Comparison of ENCODE assay signal across 10 cellular contexts in genomic region chr12:3962661-3963483, GRCh38.
DNase-seq lines count a peak whose midpoint lies in the region; ATAC-seq and TF ChIP-seq lines count a peak whose summit lies in the region.
"Had no signal": no experiment of that assay in that cellular context is flagged by ENCODE, and none has a peak within 500 bp of the region (broad histone marks: within the 10 kb centered on the region; RNA-seq: fewer than 3 reads in every experiment).

No MANE protein-coding gene starts in this region.

- H2BK15ac ChIP-seq in mesenchymal stem cell (ENCODE audit: low read depth, poor library complexity, severe bottlenecking): no peak overlapping the region

- no peaks in the 10 kb centered on the region for H3K9me3 Mint-ChIP-seq in stimulated activated effector memory CD8-positive, alpha-beta T cell treated with anti-CD3 and anti-CD28 coated beads, Interleukin-12 subunit alpha, Interleukin-12 subunit beta, amount 100 ng/mL, for 72 hours
- no peaks in the 10 kb centered on the region for H3K9me3 Mint-ChIP-seq in endothelial cell (ENCODE audit: unreplicated experiment)

- H2BK120ac ChIP-seq in mesenchymal stem cell (ENCODE audit: low read depth, low read length): no peak overlapping the region

- no peak overlapping the region for H3K23ac ChIP-seq in mesenchymal stem cell (ENCODE audit: low read length in 2 of 2)

- H3K4ac ChIP-seq in mesenchymal stem cell (ENCODE audit: low read depth in 1 of 2, low read length in 2 of 2): no peak overlapping the region

- 87% methylated on average over 7 of the region's 8 CpGs for WGBS in mesenchymal stem cell

- no peak overlapping the region for H4K8ac ChIP-seq in mesenchymal stem cell (ENCODE audit: low read length)

- H3K36me3 Mint-ChIP-seq in stimulated activated effector memory CD8-positive, alpha-beta T cell treated with anti-CD3 and anti-CD28 coated beads, Interleukin-12 subunit alpha, Interleukin-12 subunit beta, amount 100 ng/mL, for 72 hours: peaks cover 5% of the 10 kb centered on the region
- H3K36me3 Mint-ChIP-seq in endothelial cell (ENCODE audit: low read depth, unreplicated experiment): no peaks in the 10 kb centered on the region

- H3K79me1 ChIP-seq in mesenchymal stem cell (replicated peaks; ENCODE audit: low read length, poor library complexity, severe bottlenecking): no peaks in the 10 kb centered on the region

- peak overlapping the region; percentile 38 for H3K27ac Mint-ChIP-seq in stimulated activated effector memory CD8-positive, alpha-beta T cell treated with anti-CD3 and anti-CD28 coated beads, Interleukin-12 subunit alpha, Interleukin-12 subunit beta, amount 100 ng/mL, for 72 hours
- H3K27ac Mint-ChIP-seq in endothelial cell (ENCODE audit: unreplicated experiment): no peak overlapping the region

- H3K14ac ChIP-seq in mesenchymal stem cell (ENCODE audit: low read length in 2 of 2): no peak overlapping the region

- no peaks in the 10 kb centered on the region for H3K9me3 ChIP-seq in mesenchymal stem cell (ENCODE audit: control insufficient read depth, low read length)
- H3K9me3 ChIP-seq: gastrocnemius medialis, sigmoid colon had no signal

- H4K91ac ChIP-seq in mesenchymal stem cell (ENCODE audit: low read length): no peak overlapping the region

- H3K4me1 Mint-ChIP-seq in stimulated activated effector memory CD8-positive, alpha-beta T cell treated with anti-CD3 and anti-CD28 coated beads, Interleukin-12 subunit alpha, Interleukin-12 subunit beta, amount 100 ng/mL, for 72 hours: no peaks in the 10 kb centered on the region
- H3K4me1 Mint-ChIP-seq in endothelial cell (ENCODE audit: unreplicated experiment): peaks cover 7% of the 10 kb centered on the region

- peaks cover 0 to 9% of the 10 kb centered on the region in 2 experiments for H3K27me3 ChIP-seq in mesenchymal stem cell (ENCODE audit: control insufficient read depth in 1 of 2, insufficient read depth in 1 of 2, low read length in 2 of 2)
- H3K27me3 ChIP-seq: gastrocnemius medialis, sigmoid colon had no signal

- DNase-seq in RPMI8226 (peak; percentile 39), activated T-cell treated with anti-CD3 and anti-CD28 coated beads for 4 hours (peak; percentile 45), iPS-NIHi7 (ENCODE audit: extremely low spot score) (peak; percentile 37), mesenchymal stem cell (no peak), hepatic stellate cell (ENCODE audit: low spot score) (no peak), endothelial cell (ENCODE audit: low spot score) (no peak)
- DNase-seq in stimulated activated effector memory CD8-positive, alpha-beta T cell treated with anti-CD3 and anti-CD28 coated beads, Interleukin-12 subunit alpha, Interleukin-12 subunit beta, amount 100 ng/mL, for 72 hours (ENCODE audit: low spot score in 2 of 2): no peak
- DNase-seq: sigmoid colon had no signal

- H3K4me1 ChIP-seq in mesenchymal stem cell (ENCODE audit: control insufficient read depth, insufficient read depth, low read depth, low read length): no peaks in the 10 kb centered on the region
- H3K4me1 ChIP-seq: gastrocnemius medialis, sigmoid colon had no signal

- H3K4me3 ChIP-seq in mesenchymal stem cell (ENCODE audit: insufficient read depth in 1 of 2, low read depth in 1 of 2, low read length in 2 of 2): no peak overlapping the region
- H3K4me3 ChIP-seq: gastrocnemius medialis, sigmoid colon had no signal

- no peak overlapping the region for H2BK5ac ChIP-seq in mesenchymal stem cell (ENCODE audit: low read depth, low read length, poor library complexity, severe bottlenecking)

- no peak overlapping the region for H2AFZ ChIP-seq in mesenchymal stem cell (ENCODE audit: low read depth, low read length)

- H3K18ac ChIP-seq in mesenchymal stem cell (ENCODE audit: low read depth in 1 of 2, low read length in 2 of 2): no peak overlapping the region

- no peak overlapping the region for H3K27ac ChIP-seq in mesenchymal stem cell (ENCODE audit: low read length, poor library complexity, severe bottlenecking)
- H3K27ac ChIP-seq: gastrocnemius medialis, sigmoid colon had no signal

- H3K9ac ChIP-seq in mesenchymal stem cell (ENCODE audit: low read length): no peak overlapping the region

- no peak overlapping the region for H3K4me3 Mint-ChIP-seq in stimulated activated effector memory CD8-positive, alpha-beta T cell treated with anti-CD3 and anti-CD28 coated beads, Interleukin-12 subunit alpha, Interleukin-12 subunit beta, amount 100 ng/mL, for 72 hours
- no peak overlapping the region for H3K4me3 Mint-ChIP-seq in endothelial cell (ENCODE audit: unreplicated experiment)

- ATAC-seq in stimulated activated effector memory CD8-positive, alpha-beta T cell treated with anti-CD3 and anti-CD28 coated beads, Interleukin-12 subunit alpha, Interleukin-12 subunit beta, amount 100 ng/mL, for 72 hours: peak; percentile 87
- ATAC-seq in HG02759 (IDR thresholded peaks at IDR 0.05; ENCODE audit: unreplicated experiment): no peak
- ATAC-seq: gastrocnemius medialis had no signal

- H3K36me3 ChIP-seq in mesenchymal stem cell (ENCODE audit: control insufficient read depth in 1 of 2, insufficient read depth in 2 of 2, low read depth in 1 of 2, low read length in 2 of 2): no peaks in the 10 kb centered on the region
- H3K36me3 ChIP-seq: gastrocnemius medialis, sigmoid colon had no signal

- no peak overlapping the region for H2AK5ac ChIP-seq in mesenchymal stem cell (ENCODE audit: low read length, severe bottlenecking)

- no peak for TF ChIP-seq CTCF in endothelial cell (IDR thresholded peaks at IDR 0.05; ENCODE audit: unreplicated experiment)

- H3K4me2 ChIP-seq in mesenchymal stem cell (ENCODE audit: low read length, poor library complexity, severe bottlenecking): no peak overlapping the region

- no peaks in the 10 kb centered on the region for H3K27me3 Mint-ChIP-seq in endothelial cell (ENCODE audit: unreplicated experiment)

- no peak overlapping the region for H2BK12ac ChIP-seq in mesenchymal stem cell (ENCODE audit: low read length in 2 of 2)

Comparison
In these comparisons a context has a peak if more than half of its experiments do, and no peak if none do; other contexts are left out.
1. DNase-seq: peak in RPMI8226 (single experiment), activated T-cell treated with anti-CD3 and anti-CD28 coated beads for 4 hours (single experiment) and iPS-NIHi7 (single experiment); none in stimulated activated effector memory CD8-positive, alpha-beta T cell treated with anti-CD3 and anti-CD28 coated beads, Interleukin-12 subunit alpha, Interleukin-12 subunit beta, amount 100 ng/mL, for 72 hours (0 of 2), mesenchymal stem cell (single experiment), hepatic stellate cell (single experiment) and endothelial cell (single experiment).